ENCODE assay signal across 8 cellular contexts in genomic region chr7:151342811-151343210, GRCh38. TPM values are rescaled to one million over a fixed set of nuclear protein-coding genes. Genes with fewer than 3 reads are reported as not detected.
A peak's percentile ranks its signal among the peaks of the same experiment; 100 is the strongest.
DNase-seq lines count a peak whose midpoint lies in the region; ATAC-seq and TF ChIP-seq lines count a peak whose summit lies in the region.

No MANE protein-coding gene starts in this region.

- WGBS in right cardiac atrium, result 68% methylated on average over 8 of the region's 8 CpGs
- WGBS in mesenchymal stem cell, result 90% methylated on average over 8 of the region's 8 CpGs

- no peak overlapping the region for H2BK120ac ChIP-seq in mesenchymal stem cell (ENCODE audit: low read depth, low read length)

- no peak overlapping the region for H2BK12ac ChIP-seq in mesenchymal stem cell (ENCODE audit: low read length in 2 of 2)

- peak overlapping the region; percentile 54 for H3K4me3 ChIP-seq in right cardiac atrium (ENCODE audit: low read length)
- peak overlapping the region in 1 of 2 donors; percentile 99 for H3K4me3 ChIP-seq in right atrium auricular region
- H3K4me3 ChIP-seq in mesenchymal stem cell (ENCODE audit: insufficient read depth in 1 of 2, low read depth in 1 of 2, low read length in 2 of 2), result peak overlapping the region in 1 of 2 experiments; percentile 94

- no peak for TF ChIP-seq CTCF in right atrium auricular region (IDR thresholded peaks at IDR 0.05)

- H3K9me3 Mint-ChIP-seq in activated naive CD8-positive, alpha-beta T cell treated with anti-CD3 and anti-CD28 coated beads for 36 hours, result peaks cover 17% of the 10 kb centered on the region

- H3K27me3 Mint-ChIP-seq in activated naive CD8-positive, alpha-beta T cell treated with anti-CD3 and anti-CD28 coated beads for 36 hours, result no peaks in the 10 kb centered on the region

- no peak overlapping the region for H3K23ac ChIP-seq in mesenchymal stem cell (ENCODE audit: low read length in 2 of 2)

- H3K9ac ChIP-seq in mesenchymal stem cell (ENCODE audit: low read length), result peak overlapping the region; percentile 98

- H3K27ac Mint-ChIP-seq in activated naive CD8-positive, alpha-beta T cell treated with anti-CD3 and anti-CD28 coated beads for 36 hours, result peak overlapping the region; percentile 87

- peaks cover 10% of the 10 kb centered on the region for H3K4me1 ChIP-seq in right cardiac atrium (ENCODE audit: control insufficient read depth, insufficient read depth, low read length)
- H3K4me1 ChIP-seq in right atrium auricular region, result peaks cover 0 to 29% of the 10 kb centered on the region in 2 donors
- peaks cover 7% of the 10 kb centered on the region for H3K4me1 ChIP-seq in mesenchymal stem cell (ENCODE audit: control insufficient read depth, insufficient read depth, low read depth, low read length)

- H2AK5ac ChIP-seq in mesenchymal stem cell (ENCODE audit: low read length, severe bottlenecking), result no peak overlapping the region

- peak overlapping the region; percentile 83 for H3K4me3 Mint-ChIP-seq in activated naive CD8-positive, alpha-beta T cell treated with anti-CD3 and anti-CD28 coated beads for 36 hours

- no peak overlapping the region for H4K91ac ChIP-seq in mesenchymal stem cell (ENCODE audit: low read length)

- intact Hi-C loops in right cardiac atrium (cut with DNase I) (no loop called here), Right ventricle myocardium inferior (cut with DNase I) (no loop called here)

- peaks cover 34% of the 10 kb centered on the region for H3K36me3 Mint-ChIP-seq in activated naive CD8-positive, alpha-beta T cell treated with anti-CD3 and anti-CD28 coated beads for 36 hours

- no peak overlapping the region for H4K8ac ChIP-seq in mesenchymal stem cell (ENCODE audit: low read length)

- peaks cover 14% of the 10 kb centered on the region for H3K79me1 ChIP-seq in mesenchymal stem cell (replicated peaks; ENCODE audit: low read length, poor library complexity, severe bottlenecking)

- TF ChIP-seq POLR2A in GM18505 (IDR thresholded peaks at IDR 0.05; ENCODE audit: borderline replicate concordance, extremely low read depth, insufficient read depth, insufficient read length), result no peak

- H3K36me3 ChIP-seq in right atrium auricular region (peaks cover 18% of the 10 kb centered on the region), mesenchymal stem cell (ENCODE audit: control insufficient read depth in 1 of 2, insufficient read depth in 2 of 2, low read depth in 1 of 2, low read length in 2 of 2) (peaks cover 9 to 26% of the 10 kb centered on the region in 2 experiments)

- peak overlapping the region; percentile 72 for H3K4me2 ChIP-seq in mesenchymal stem cell (ENCODE audit: low read length, poor library complexity, severe bottlenecking)

- H2BK15ac ChIP-seq in mesenchymal stem cell (ENCODE audit: low read depth, poor library complexity, severe bottlenecking), result no peak overlapping the region

- no peak overlapping the region for H3K4ac ChIP-seq in mesenchymal stem cell (ENCODE audit: low read depth in 1 of 2, low read length in 2 of 2)

- H3K27me3 ChIP-seq in right cardiac atrium (ENCODE audit: control insufficient read depth, insufficient read depth), result no peaks in the 10 kb centered on the region
- H3K27me3 ChIP-seq in right atrium auricular region, result no peaks in the 10 kb centered on the region
- H3K27me3 ChIP-seq in mesenchymal stem cell (ENCODE audit: control insufficient read depth in 1 of 2, insufficient read depth in 1 of 2, low read length in 2 of 2), result no peaks in the 10 kb centered on the region

- ATAC-seq in right cardiac atrium (no peak), GM19397 (IDR thresholded peaks at IDR 0.05; ENCODE audit: unreplicated experiment) (no peak), GM18505 (IDR thresholded peaks at IDR 0.05; ENCODE audit: unreplicated experiment) (no peak), Right ventricle myocardium inferior (no peak)

- DNase-seq in right cardiac atrium (no peak), right atrium auricular region (ENCODE audit: low spot score) (no peak), mesenchymal stem cell (no peak), NCI-H510A treated with DMSO at 0.1 percent for 48 hours (lab: John Stamatoyannopoulos, UW) (no peak), Right ventricle myocardium inferior (ENCODE audit: missing footprints) (no peak)
- DNase-seq in activated naive CD8-positive, alpha-beta T cell treated with anti-CD3 and anti-CD28 coated beads for 36 hours, result no peak

- H2BK5ac ChIP-seq in mesenchymal stem cell (ENCODE audit: low read depth, low read length, poor library complexity, severe bottlenecking), result no peak overlapping the region

- no peak overlapping the region for H2AFZ ChIP-seq in mesenchymal stem cell (ENCODE audit: low read depth, low read length)

- H3K4me1 Mint-ChIP-seq in activated naive CD8-positive, alpha-beta T cell treated with anti-CD3 and anti-CD28 coated beads for 36 hours, result peaks cover 48% of the 10 kb centered on the region

- H3K18ac ChIP-seq in mesenchymal stem cell (ENCODE audit: low read depth in 1 of 2, low read length in 2 of 2), result no peak overlapping the region

- H3K14ac ChIP-seq in mesenchymal stem cell (ENCODE audit: low read length in 2 of 2), result no peak overlapping the region

- H3K27ac ChIP-seq in right cardiac atrium (ENCODE audit: low read length) (no peak overlapping the region), right atrium auricular region (peak overlapping the region in 1 of 2 donors; percentile 80), mesenchymal stem cell (ENCODE audit: low read length, poor library complexity, severe bottlenecking) (no peak overlapping the region)

- H3K9me3 ChIP-seq in right cardiac atrium (ENCODE audit: control insufficient read depth, low read length) (no peaks in the 10 kb centered on the region), right atrium auricular region (no peaks in the 10 kb centered on the region), mesenchymal stem cell (ENCODE audit: control insufficient read depth, low read length) (peaks cover 3% of the 10 kb centered on the region)

RNA-seq across cellular contexts. Expression of gene NUB1, which starts 1.2 kb away (rescaled TPM):
- 10 to 100 TPM; 33.3 to 42.4 (median 38.6) TPM for total RNA-seq in right cardiac atrium
- polyA plus RNA-seq in right cardiac atrium, result 24.1 TPM
- 10 to 100 TPM; 33.5 to 39.6 TPM for total RNA-seq in right atrium auricular region
- 10 to 100 TPM; 51.2 to 51.6 TPM for total RNA-seq in activated naive CD8-positive, alpha-beta T cell treated with anti-CD3 and anti-CD28 coated beads for 36 hours
- polyA plus RNA-seq in mesenchymal stem cell (2013, experiment 1 of 2), result 48.2 TPM
- 46.8 TPM for polyA plus RNA-seq in mesenchymal stem cell (2013, experiment 2 of 2)
- 31.3 TPM for total RNA-seq in Right ventricle myocardium inferior
